Comparison of ENCODE assay signal across 8 cellular contexts in genomic region chr1:93878889-93879586, GRCh38.
DNase-seq lines count a peak whose midpoint lies in the region; ATAC-seq and TF ChIP-seq lines count a peak whose summit lies in the region.

DNTTIP2 (minus strand) TSS chr1:93879206; CDS start chr1:93879148, 58 bp downstream.

- H3K4me3 ChIP-seq in AG09309 (ENCODE audit: control insufficient read depth, low read depth, low read length), result peak within 1 kb of the TSS; percentile 81

- no peak for TF ChIP-seq CTCF in AG09309 (IDR thresholded peaks at IDR 0.05; ENCODE audit: control insufficient read depth, insufficient read depth, low read depth, low read length, missing control alignments)

- ATAC-seq in GM19023 (IDR thresholded peaks at IDR 0.05; ENCODE audit: unreplicated experiment) (peak; percentile 97), HG03280 (IDR thresholded peaks at IDR 0.05; ENCODE audit: unreplicated experiment) (peak; percentile 93)
- ATAC-seq in activated CD4-positive, CD25-positive, alpha-beta regulatory T cell treated with anti-CD3 and anti-CD28 coated beads, Interleukin-2, amount 50 U/mL, for 24 hours, result peak; percentile 90 to 91

- DNase-seq in AG09309 (ENCODE audit: low read depth) (peak; percentile 39), NCI-H345 treated with DMSO at 0.1 percent for 48 hours (lab: John Stamatoyannopoulos, UW; ENCODE audit: unreplicated experiment) (peak; percentile 84), cerebellar cortex (ENCODE audit: low spot score) (peak; percentile 93), islet precursor cell (peak; percentile 97)
- peak; percentile 82 to 86 (median 86) for DNase-seq in stimulated activated CD4-positive, alpha-beta T cell treated with anti-CD3 and anti-CD28 coated beads, Interleukin-12 subunit alpha, Interleukin-12 subunit beta, amount 100 ng/mL, for 48 hours (ENCODE audit: low read depth in 2 of 3, low spot score in 1 of 3)

Comparison
In these comparisons a context has a peak if more than half of its experiments do, and no peak if none do; other contexts are left out.
1. Peak in every context shown above with its lines: DNase-seq, ATAC-seq and H3K4me3 ChIP-seq.
2. DNase-seq: peak in every context shown above with its lines; median percentile 97 in islet precursor cell; 93 in cerebellar cortex; 86 in stimulated activated CD4-positive, alpha-beta T cell treated with anti-CD3 and anti-CD28 coated beads, Interleukin-12 subunit alpha, Interleukin-12 subunit beta, amount 100 ng/mL, for 48 hours; 84 in NCI-H345 treated with DMSO at 0.1 percent for 48 hours; 39 in AG09309.